Comparison of ENCODE assay signal across 12 cellular contexts in the genomic region with DNA sequence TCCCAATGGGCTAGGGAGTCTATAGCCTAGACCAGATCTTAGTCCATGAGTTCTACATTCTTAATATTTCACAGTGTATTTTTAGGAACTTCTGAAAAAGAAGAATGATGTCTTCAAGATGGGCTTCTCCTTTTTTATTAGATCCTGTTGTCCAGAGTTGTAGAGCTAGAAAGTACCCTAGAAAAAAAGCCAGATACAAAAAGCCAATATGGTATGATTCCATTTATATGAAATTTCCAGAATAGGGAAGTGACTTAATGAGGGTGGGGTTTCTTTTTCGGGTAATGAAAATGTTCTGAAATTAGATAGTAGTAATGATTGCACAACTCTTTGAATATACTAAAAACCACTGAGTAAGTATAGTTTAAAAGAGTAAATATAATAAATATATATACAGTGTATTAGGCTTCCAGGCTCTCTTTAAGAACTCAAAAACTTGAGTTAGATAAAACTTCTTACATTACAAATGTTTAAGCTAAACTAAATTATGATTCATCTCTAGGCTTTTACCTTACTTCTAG.
"Had no signal": no experiment of that assay in that cellular context is flagged by ENCODE, and none has a peak within 500 bp of the region (broad histone marks: within the 10 kb centered on the region; RNA-seq: fewer than 3 reads in every experiment).

No MANE protein-coding gene starts in this region.

- ATAC-seq: left lobe of liver; natural killer cell treated with Interleukin-12 subunit alpha and Interleukin-12 subunit beta and Interleukin-15 and Interleukin-18, amount 100 ng/mL, for 72 hours; stimulated activated memory B cell treated with anti-CD40 and anti-IgM and Interleukin-4, amounts not matched to agents 10 μg/mL and 1 μg/mL and 100 μg/mL, for 72 hours; WTC11 had no signal

- H3K36me3 ChIP-seq: cardiac muscle cell had no signal

- H3K27me3 ChIP-seq: cardiac muscle cell had no signal

- H3K4me3 ChIP-seq: cardiac muscle cell had no signal

- DNase-seq: activated CD4-positive, alpha-beta memory T cell treated with anti-CD3 and anti-CD28 coated beads, Interleukin-2, amount 10 ng/mL, durations not matched to agents 7 days and 5 days; activated CD4-positive, alpha-beta T cell treated with anti-CD3 and anti-CD28 coated beads for 4 hours; activated naive CD4-positive, alpha-beta T cell treated with anti-CD3 and anti-CD28 coated beads, Interleukin-2, amount 10 ng/mL, durations not matched to agents 7 days and 5 days; activated T-cell treated with anti-CD3 and anti-CD28 coated beads, Interleukin-2, amount 50 U/mL, for 24 hours; erythroblast; hippocampal formation; stimulated activated CD4-positive, alpha-beta T cell treated with anti-CD3 and anti-CD28 coated beads, Interleukin-2, amount 100 ng/mL, for 48 hours had no signal

- H3K27ac ChIP-seq: cardiac muscle cell had no signal
